In the genomic region with DNA sequence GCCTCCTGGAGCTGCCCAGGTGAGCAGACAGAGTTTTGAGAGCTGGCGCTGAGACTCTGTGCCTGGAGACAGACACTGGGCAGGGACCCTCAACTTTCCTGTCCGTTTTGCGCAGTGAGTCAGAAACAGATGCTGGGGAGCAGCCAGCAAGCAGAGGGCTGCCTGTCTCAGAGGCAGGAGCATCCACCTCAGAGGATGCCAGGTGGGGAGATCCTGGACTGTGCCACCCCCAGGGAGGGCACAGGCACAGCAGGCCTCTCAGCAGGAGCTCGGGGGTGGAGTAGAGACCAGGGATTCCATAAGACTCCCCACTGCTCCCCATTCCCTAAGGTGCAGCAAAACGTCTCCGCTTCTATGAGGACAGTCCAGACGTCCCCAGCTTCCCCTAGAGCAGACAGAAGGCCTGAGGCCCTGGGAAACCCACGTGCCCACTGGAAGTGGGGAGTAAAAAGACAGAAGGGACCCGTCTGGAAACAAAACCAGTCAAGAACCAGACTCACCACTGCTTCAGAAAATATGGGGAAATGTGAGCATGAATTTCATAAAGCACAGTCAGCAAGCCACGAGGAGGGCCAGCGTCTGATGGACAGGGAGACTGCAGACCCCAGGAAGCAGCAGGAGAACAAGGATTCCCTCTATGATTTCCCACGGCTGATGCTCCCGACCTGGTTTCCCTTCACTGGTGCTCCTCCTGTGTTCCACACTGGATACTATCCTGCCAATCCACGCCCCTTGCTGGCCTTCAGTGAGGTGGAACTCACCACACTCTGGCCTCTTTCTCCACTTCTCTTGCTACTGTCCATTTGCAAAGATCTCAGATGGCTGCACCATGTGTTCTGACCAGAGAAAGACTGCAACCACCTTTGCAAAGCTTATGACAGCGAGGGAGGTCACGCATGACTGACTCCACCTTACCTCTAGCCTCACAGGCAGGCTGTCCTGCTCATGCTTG, we compare ENCODE assay signal across 17 cellular contexts.
DNase-seq lines count a peak whose midpoint lies in the region; ATAC-seq and TF ChIP-seq lines count a peak whose summit lies in the region.
"Had no signal": no experiment of that assay in that cellular context is flagged by ENCODE, and none has a peak within 500 bp of the region (broad histone marks: within the 10 kb centered on the region; RNA-seq: fewer than 3 reads in every experiment).

No MANE protein-coding gene starts in this region.

- H3K4me1 ChIP-seq in Karpas-422 (ENCODE audit: low read length), result no peaks in the 10 kb centered on the region
- no peaks in the 10 kb centered on the region for H3K4me1 ChIP-seq in right atrium auricular region
- H3K4me1 ChIP-seq in ovary (ENCODE audit: insufficient read depth), result no peaks in the 10 kb centered on the region

- H3K79me2 ChIP-seq in Karpas-422 (ENCODE audit: low read length), result no peaks in the 10 kb centered on the region

- TF ChIP-seq POLR2A in ovary (IDR thresholded peaks at IDR 0.05), result no peak

- H3K4me3 ChIP-seq in BJ (ENCODE audit: low read depth, low read length), result no peak overlapping the region
- H3K4me3 ChIP-seq in Karpas-422 (ENCODE audit: low read length), result no peak overlapping the region
- no peak overlapping the region for H3K4me3 ChIP-seq in right atrium auricular region
- no peak overlapping the region for H3K4me3 ChIP-seq in ovary

- H3K27me3 ChIP-seq in BJ (ENCODE audit: control insufficient read depth, insufficient read depth, low read length), result peaks cover 15% of the 10 kb centered on the region
- no peaks in the 10 kb centered on the region for H3K27me3 ChIP-seq in Karpas-422 (ENCODE audit: low read length)
- no peaks in the 10 kb centered on the region for H3K27me3 ChIP-seq in right atrium auricular region
- no peaks in the 10 kb centered on the region for H3K27me3 ChIP-seq in ovary

- TF ChIP-seq CTCF in BJ (IDR thresholded peaks at IDR 0.05; ENCODE audit: insufficient read depth, low read depth, low read length), result peak; percentile 1; the same call in 1 of the 2 replicates
- TF ChIP-seq CTCF in right atrium auricular region (IDR thresholded peaks at IDR 0.05), result no peak
- TF ChIP-seq CTCF in ovary (IDR thresholded peaks at IDR 0.05), result no peak

- H3K4me2 ChIP-seq in Karpas-422 (ENCODE audit: low read depth, low read length, poor library complexity, severe bottlenecking), result no peak overlapping the region

- intact Hi-C loops in ovary (cut with DNase I), result no loop called here

- H3K27ac ChIP-seq in Karpas-422 (ENCODE audit: low read length) (no peak overlapping the region), right atrium auricular region (no peak overlapping the region), ovary (no peak overlapping the region)
- H3K27ac ChIP-seq: RWPE1 had no signal

- 79 to 91% (median 91%) methylated on average over 16 of the region's 16 CpGs for WGBS in ovary, 3 donors

- POLR2A ChIA-PET in BJ (lab: Charles Lee), result no interaction called here

- CTCF ChIA-PET in BJ (lab: Yijun Ruan, JAX), result no interaction called here

- H4K20me1 ChIP-seq in Karpas-422 (ENCODE audit: insufficient read depth, low read depth, low read length), result no peaks in the 10 kb centered on the region

- no peaks in the 10 kb centered on the region for H3K9me2 ChIP-seq in Karpas-422 (replicated peaks; ENCODE audit: insufficient read depth, low read length)

- no peaks in the 10 kb centered on the region for H3K9me3 ChIP-seq in Karpas-422 (ENCODE audit: low read length)
- no peaks in the 10 kb centered on the region for H3K9me3 ChIP-seq in right atrium auricular region
- no peaks in the 10 kb centered on the region for H3K9me3 ChIP-seq in ovary

- ATAC-seq in HG02623 (IDR thresholded peaks at IDR 0.05; ENCODE audit: unreplicated experiment) (no peak), GM18868 (IDR thresholded peaks at IDR 0.05; ENCODE audit: unreplicated experiment) (no peak)
- ATAC-seq: activated naive CD4-positive, alpha-beta T cell treated with anti-CD3 and anti-CD28 coated beads, Interleukin-2, amount 50 U/mL, for 72 hours; T-cell had no signal

- DNase-seq in BJ (ENCODE audit: low read depth), result no peak
- DNase-seq in Karpas-422, result peak; percentile 36
- DNase-seq in right atrium auricular region (ENCODE audit: low spot score), result peak; percentile 52
- peak; percentile 6 to 19 (median 11) for DNase-seq in ovary
- DNase-seq in HT-29 (ENCODE audit: low spot score), result no peak
- no peak for DNase-seq in NCI-H2196 treated with DMSO at 0.1 percent for 48 hours (lab: John Stamatoyannopoulos, UW; ENCODE audit: unreplicated experiment)
- DNase-seq: activated B cell treated with CpG ODN at 0.5 μM for 24 hours; activated T-cell treated with anti-CD3 and anti-CD28 coated beads for 4 hours; NCI-H2081; NCI-H774; nucleus accumbens; stimulated activated CD4-positive, alpha-beta T cell treated with anti-CD3 and anti-CD28 coated beads, Interleukin-12 subunit alpha, Interleukin-12 subunit beta, amount 100 ng/mL, for 4 hours; T-cell had no signal

- H3K36me3 ChIP-seq in BJ (ENCODE audit: control insufficient read depth, insufficient read depth, low read length) (no peaks in the 10 kb centered on the region), Karpas-422 (ENCODE audit: insufficient read depth, low read length) (no peaks in the 10 kb centered on the region), right atrium auricular region (no peaks in the 10 kb centered on the region), ovary (no peaks in the 10 kb centered on the region)

- no peak overlapping the region for H3K9ac ChIP-seq in Karpas-422 (ENCODE audit: low read length)

- H2AFZ ChIP-seq in Karpas-422 (ENCODE audit: low read length), result no peak overlapping the region

- TF ChIP-seq EP300 in ovary (IDR thresholded peaks at IDR 0.05), result no peak

Comparison
In these comparisons a context has a peak if more than half of its experiments do, and no peak if none do; other contexts are left out.
1. DNase-seq: peak in Karpas-422 (single experiment), right atrium auricular region (single experiment) and ovary (5 of 5); none in BJ (single experiment), HT-29 (single experiment) and NCI-H2196 treated with DMSO at 0.1 percent for 48 hours (single experiment).